ENCODE assay signal across 8 cellular contexts in the genomic region with DNA sequence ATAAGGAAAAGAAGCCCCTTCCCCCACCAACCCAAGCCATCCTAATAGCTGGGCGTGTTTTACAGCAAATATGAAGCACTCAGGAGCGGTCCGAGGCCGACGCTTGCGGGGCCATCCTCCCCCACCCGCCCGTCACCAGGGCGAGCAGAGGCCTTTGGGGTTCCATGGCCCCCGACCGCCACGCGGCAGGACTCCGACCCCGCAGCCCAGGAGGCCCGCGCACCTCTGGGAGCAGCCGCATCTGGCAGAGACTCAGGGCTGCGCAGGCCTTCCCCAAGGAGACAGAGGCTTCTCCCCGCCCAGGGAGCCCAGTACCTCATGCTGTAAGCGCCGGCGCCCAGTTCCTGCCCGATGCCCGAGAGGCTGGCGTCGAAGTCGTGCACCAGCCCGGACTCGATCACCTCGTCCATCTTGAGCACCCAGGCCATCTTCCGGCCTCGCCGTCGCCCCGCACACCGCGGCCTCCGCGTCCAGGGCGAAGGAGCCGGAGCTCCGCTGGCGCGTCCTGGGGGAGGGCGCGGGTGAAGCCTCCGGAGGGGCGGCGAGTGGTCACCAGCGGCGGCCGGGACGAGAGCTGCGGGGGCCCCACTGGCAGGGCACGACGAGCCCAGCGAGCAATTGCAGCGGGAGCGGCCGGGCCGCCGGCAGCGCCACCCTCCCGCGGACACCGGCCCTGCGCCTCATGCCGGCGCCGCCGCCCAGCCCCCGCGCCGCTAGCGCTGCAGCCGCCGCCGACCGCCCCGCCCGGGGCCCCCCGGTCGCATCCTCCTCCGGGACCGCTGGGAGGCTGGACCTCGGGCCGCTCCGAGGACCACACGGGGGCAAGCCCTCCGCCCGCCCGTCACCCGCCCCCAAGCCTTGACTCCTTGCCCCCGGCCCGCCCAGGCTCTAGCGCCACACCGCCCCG. TPM values are rescaled to one million over a fixed set of nuclear protein-coding genes. Genes with fewer than 3 reads are reported as not detected.
DNase-seq lines count a peak whose midpoint lies in the region; ATAC-seq lines count a peak whose summit lies in the region.

No MANE protein-coding gene starts in this region.

- DNase-seq in ELF-1 (ENCODE audit: low read depth, low spot score), result peak; percentile 65
- peak; percentile 38 for DNase-seq in HT1080 (ENCODE audit: low read depth)
- peak in 3 of 4 experiments; percentile 17 to 42 (median 38) for DNase-seq in activated CD4-positive, CD25-positive, alpha-beta regulatory T cell (lab: John Stamatoyannopoulos, UW)
- peak; percentile 19 for DNase-seq in cerebellum (ENCODE audit: low spot score)
- peak in 3 of 4 experiments; percentile 5 to 35 (median 12) for DNase-seq in stimulated activated CD4-positive, alpha-beta T cell treated with anti-CD3 and anti-CD28 coated beads, Interleukin-1b, Interleukin-23, amount 100 ng/mL, for 24 hours (ENCODE audit: low read depth in 4 of 4, low spot score in 1 of 4)
- DNase-seq in SIG-M5 treated with dmso at 0.1 percent for 504 hours (lab: John Stamatoyannopoulos, UW; ENCODE audit: unreplicated experiment), result no peak

- peak overlapping the region; percentile 98 for H3K27ac ChIP-seq in layer of hippocampus (ENCODE audit: low read depth, low read length)

- peak; percentile 21 for ATAC-seq in GM21360 (IDR thresholded peaks at IDR 0.05; ENCODE audit: unreplicated experiment)

- no peaks in the 10 kb centered on the region for H3K27me3 ChIP-seq in layer of hippocampus (ENCODE audit: control insufficient read depth, insufficient read depth, low read length)

RNA-seq across cellular contexts. Expression of a gene that starts 0.5 kb away (rescaled TPM):
- 42.6 and 60.9 TPM in 2 replicates for total RNA-seq in HT1080 (2014; rRNA removed; shearing (Covaris generic))
- polyA plus RNA-seq in HT1080 (2015; cell fraction: cytosol; rRNA removed), result 65.5 and 72.5 TPM in 2 replicates
- polyA plus RNA-seq in HT1080 (2015; cell fraction: nucleus; rRNA removed), result 125 and 128 TPM in 2 replicates
- 70.9 TPM for total RNA-seq in cerebellum
